19 cellular contexts compared by ENCODE assay signal in the genomic region with DNA sequence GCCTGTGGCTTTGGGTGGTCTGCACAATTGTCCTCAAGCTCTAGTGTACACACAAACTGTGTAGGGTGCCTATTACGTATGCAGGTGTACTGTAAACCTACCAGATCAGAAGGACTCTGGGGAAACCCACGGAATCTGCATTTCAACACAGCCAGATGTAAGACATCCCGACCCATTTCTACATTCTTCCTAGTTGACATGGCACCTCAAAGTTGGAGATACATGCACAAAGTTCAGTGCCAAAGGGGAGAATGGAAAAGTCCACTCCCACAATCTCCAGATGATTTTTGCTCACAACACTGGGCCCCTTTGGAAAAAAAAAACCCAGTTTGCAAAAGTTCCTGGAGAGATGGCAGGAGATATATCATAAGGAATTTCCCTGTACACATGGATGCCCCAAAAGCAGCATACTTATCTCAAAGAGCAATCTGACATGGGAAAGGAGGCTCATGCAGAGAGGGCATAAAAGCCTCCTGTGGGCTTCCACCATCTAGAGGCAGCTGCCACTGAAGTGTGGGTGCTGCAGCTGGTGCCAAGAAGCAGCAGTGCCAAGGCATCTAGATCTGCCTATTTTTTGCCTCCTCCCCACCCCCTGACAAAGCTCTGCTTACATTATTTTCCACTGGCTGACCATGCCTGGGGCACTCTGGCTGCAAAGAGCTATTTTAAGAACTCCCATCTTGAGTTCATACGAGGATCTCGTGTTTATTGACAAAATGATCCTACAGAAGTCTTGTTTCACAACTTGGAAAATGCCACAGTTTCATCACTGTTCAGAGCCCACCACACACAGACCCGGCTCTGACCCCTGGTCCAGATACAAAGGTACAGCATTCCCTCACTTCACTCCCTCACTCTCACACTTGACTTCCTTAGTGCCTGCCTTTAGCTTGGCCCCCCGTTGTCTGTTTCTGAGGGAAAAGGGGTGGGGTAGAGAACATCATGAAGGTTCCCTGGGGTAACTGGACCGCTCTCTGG. TPM values are rescaled to one million over a fixed set of nuclear protein-coding genes. Genes with fewer than 3 reads are reported as not detected.
DNase-seq lines count a peak whose midpoint lies in the region; ATAC-seq, FAIRE-seq and TF ChIP-seq lines count a peak whose summit lies in the region.
"Had no signal": no experiment of that assay in that cellular context is flagged by ENCODE, and none has a peak within 500 bp of the region (broad histone marks: within the 10 kb centered on the region; RNA-seq: fewer than 3 reads in every experiment).

No MANE protein-coding gene starts in this region.

- H4K20me1 ChIP-seq in HepG2 (ENCODE audit: insufficient read depth, low read length), result no peaks in the 10 kb centered on the region

- peak overlapping the region; percentile 49 for H3K9ac ChIP-seq in HepG2 (ENCODE audit: insufficient read depth, low read depth, low read length)

- no peak overlapping the region for H3K4me3 ChIP-seq in choroid plexus epithelial cell (ENCODE audit: low read depth, low read length)
- H3K4me3 ChIP-seq in HepG2 (replicated peaks in 1 of 3; ENCODE audit: insufficient read depth in 1 of 3, low read depth in 2 of 3, low read length in 3 of 3), result peak overlapping the region; percentile 32 to 43 (median 41)
- no peak overlapping the region for H3K4me3 ChIP-seq in thoracic aorta
- H3K4me3 ChIP-seq: gastroesophageal sphincter, sigmoid colon had no signal

- TSS peak; percentile 74 for BruUV-seq in HepG2 (replicated peaks; lab: Mats Ljungman, UMichigan)

- FAIRE-seq in HepG2 (lab: Jason Lieb, UNC), result peak; percentile 66

- DNase-seq in NK-92 treated with Interleukin-12 subunit alpha and Interleukin-12 subunit beta, amount 100 ng/mL, for 24 hours (lab: John Stamatoyannopoulos, UW), result peak; percentile 54
- DNase-seq in NK-92 (lab: John Stamatoyannopoulos, UW; ENCODE audit: unreplicated experiment) (no peak), choroid plexus epithelial cell (ENCODE audit: low read depth) (peak; percentile 92), HepG2 (ENCODE audit: low spot score) (peak; percentile 76), thoracic aorta (ENCODE audit: low spot score) (no peak), RKO (ENCODE audit: low spot score) (no peak)
- DNase-seq: activated CD4-positive, alpha-beta T cell treated with anti-CD3 and anti-CD28 coated beads, Interleukin-2, amount 50 U/mL, for 4 hours; islet precursor cell; NCI-H2081 treated with DMSO at 0.1 percent for 48 hours; NCI-H748 treated with DMSO at 0.1 percent for 48 hours; SHP77; sigmoid colon; stimulated activated naive CD8-positive, alpha-beta T cell treated with anti-CD3 and anti-CD28 coated beads, Interleukin-15, amount 100 ng/mL, for 72 hours had no signal

- peak in 1 of 2 experiments; percentile 79; a peak in 2 of 4 replicates for TF ChIP-seq EP300 in HepG2 (IDR thresholded peaks at IDR 0.05; ENCODE audit: low read depth in 2 of 2, low read length in 2 of 2)
- TF ChIP-seq EP300 in HepG2 (CRISPR knock-in tag; IDR thresholded peaks at IDR 0.05; ENCODE audit: borderline replicate concordance), result no peak

- intact Hi-C loops in HepG2 (cut with micrococcal nuclease; ENCODE audit: unreplicated experiment), result loop anchor here (1.0 kb wide), 2 partner anchors 20 to 35 kb away; no protein-coding TSS in a partner anchor

- no peak for TF ChIP-seq CTCF in choroid plexus epithelial cell (conservative IDR thresholded peaks at IDR 0.05; ENCODE audit: low read depth, low read length)
- no peak for TF ChIP-seq CTCF in HepG2 (CRISPR knock-in tag; IDR thresholded peaks at IDR 0.05)
- TF ChIP-seq CTCF in thoracic aorta (IDR thresholded peaks at IDR 0.05), result no peak

- in situ Hi-C loops in HepG2 (cut with HindIII; ENCODE audit: extremely low pct_ligation_motif_present, low pct_unique_long_range_greater_than_20kb), result no loop called here

- H3K27ac ChIP-seq in HepG2 (ENCODE audit: extremely low read length, insufficient read depth, low read length), result peak overlapping the region; percentile 77
- peak overlapping the region; percentile 1 to 45 for H3K27ac ChIP-seq in thoracic aorta

- peak in 1 of 2 experiments; percentile 15; a peak in 2 of 4 replicates for TF ChIP-seq POLR2A in HepG2 (IDR thresholded peaks at IDR 0.05; ENCODE audit: insufficient read depth in 1 of 2, low read depth in 2 of 2, low read length in 2 of 2)

- H3K27me3 ChIP-seq in HepG2 (ENCODE audit: control insufficient read depth in 1 of 2, insufficient read depth in 2 of 2, low read length in 2 of 2) (no peaks in the 10 kb centered on the region), thoracic aorta (replicated peaks; ENCODE audit: insufficient read depth) (no peaks in the 10 kb centered on the region)
- H3K27me3 ChIP-seq: gastroesophageal sphincter, sigmoid colon had no signal

- peak overlapping the region; percentile 84 for H3K4me2 ChIP-seq in HepG2 (ENCODE audit: low read depth, low read length)

- no peak for TF ChIP-seq RAD21 in HepG2 (CRISPR knock-in tag; IDR thresholded peaks at IDR 0.05)

- H3K4me1 ChIP-seq in HepG2 (ENCODE audit: insufficient read depth, low read length) (peaks cover 94% of the 10 kb centered on the region), thoracic aorta (ENCODE audit: control insufficient read depth in 1 of 2, low read depth in 2 of 2) (peaks cover 0 to 25% of the 10 kb centered on the region in 2 donors)

- H3K36me3 ChIP-seq in HepG2 (replicated peaks in 1 of 2; ENCODE audit: control insufficient read depth in 1 of 2, insufficient read depth in 2 of 2, low read length in 2 of 2) (no peaks in the 10 kb centered on the region), thoracic aorta (no peaks in the 10 kb centered on the region)
- H3K36me3 ChIP-seq: gastroesophageal sphincter, sigmoid colon had no signal

- no peaks in the 10 kb centered on the region for H3K9me3 ChIP-seq in HepG2 (ENCODE audit: low read length)
- no peaks in the 10 kb centered on the region for H3K9me3 ChIP-seq in thoracic aorta
- H3K9me3 ChIP-seq: gastroesophageal sphincter, sigmoid colon had no signal

- H3K79me2 ChIP-seq in HepG2 (ENCODE audit: insufficient read depth, low read length), result no peaks in the 10 kb centered on the region

- ATAC-seq in HepG2 (peak; percentile 77), thoracic aorta (ENCODE audit: insufficient number of reproducible peaks, low FRiP score, low read depth) (peak; percentile 40), GM21447 (IDR thresholded peaks at IDR 0.05; ENCODE audit: unreplicated experiment) (no peak), HG03521 (IDR thresholded peaks at IDR 0.05; ENCODE audit: unreplicated experiment) (no peak)
- ATAC-seq: activated T-helper 17 cell treated with anti-CD3 and anti-CD28 coated beads, Interleukin-2, amount 50 U/mL, for 72 hours; gastroesophageal sphincter; stimulated activated naive CD8-positive, alpha-beta T cell treated with anti-CD3 and anti-CD28 coated beads, Interleukin-15, amount 100 ng/mL, for 72 hours had no signal

- CTCF ChIA-PET in HepG2 (lab: Yijun Ruan, JAX; ENCODE audit: low intra/inter-chr PET ratio, low total read pairs), result no interaction called here

- POLR2A ChIA-PET in HepG2 (lab: Yijun Ruan, JAX), result interaction anchor here (0.6 to 5.3 kb wide), 13 partner anchors 9 to 512 kb away, joined by 3 to 62 read pairs (median 4); no protein-coding TSS in a partner anchor

- 5% methylated on average over 8 of the region's 8 CpGs for WGBS in HepG2 (ENCODE audit: low lambda C conversion rate)

- H2AFZ ChIP-seq in HepG2 (ENCODE audit: low read length), result peak overlapping the region; percentile 55

TF ChIP-seq in HepG2, 621 proteins besides CTCF, POLR2A, EP300 and RAD21 (continues in another document):
- peak; percentile 58; the same call in 1 of the 2 replicates for TF ChIP-seq ZNF644 (CRISPR knock-in tag; IDR thresholded peaks at IDR 0.05; ENCODE audit: low read depth)
- no peak for TF ChIP-seq ZNF124 (CRISPR knock-in tag; IDR thresholded peaks at IDR 0.05)
- no peak for TF ChIP-seq MEIS2 (CRISPR knock-in tag; IDR thresholded peaks at IDR 0.05)
- TF ChIP-seq, protein P1, sequence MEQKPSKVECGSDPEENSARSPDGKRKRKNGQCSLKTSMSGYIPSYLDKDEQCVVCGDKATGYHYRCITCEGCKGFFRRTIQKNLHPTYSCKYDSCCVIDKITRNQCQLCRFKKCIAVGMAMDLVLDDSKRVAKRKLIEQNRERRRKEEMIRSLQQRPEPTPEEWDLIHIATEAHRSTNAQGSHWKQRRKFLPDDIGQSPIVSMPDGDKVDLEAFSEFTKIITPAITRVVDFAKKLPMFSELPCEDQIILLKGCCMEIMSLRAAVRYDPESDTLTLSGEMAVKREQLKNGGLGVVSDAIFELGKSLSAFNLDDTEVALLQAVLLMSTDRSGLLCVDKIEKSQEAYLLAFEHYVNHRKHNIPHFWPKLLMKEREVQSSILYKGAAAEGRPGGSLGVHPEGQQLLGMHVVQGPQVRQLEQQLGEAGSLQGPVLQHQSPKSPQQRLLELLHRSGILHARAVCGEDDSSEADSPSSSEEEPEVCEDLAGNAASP (CRISPR knock-in tag; IDR thresholded peaks at IDR 0.05; ENCODE audit: borderline replicate concordance), result peak; percentile 70; the same call in 1 of the 2 replicates
- peak; percentile 48 for TF ChIP-seq MED1 (CRISPR knock-in tag; IDR thresholded peaks at IDR 0.05)
- peak; percentile 80 for TF ChIP-seq MED13 (CRISPR knock-in tag; IDR thresholded peaks at IDR 0.05)

RNA-seq across cellular contexts. Expression of gene TECTB, which starts 12.9 kb away (rescaled TPM):
- total RNA-seq in HepG2 (2016; rRNA removed; fragmentation: Illumina TruSeq; extraction: Trizol) (1.3 and 1.8 TPM in 2 replicates), thoracic aorta (not detected)
- 0.61 and 0.71 TPM in 2 replicates for total RNA-seq in HepG2 (2016; cell fraction: cytosol; rRNA removed; fragmentation: Illumina TruSeq; extraction: Trizol; ENCODE audit: low read depth)
- 1.5 and 1.9 TPM in 2 replicates for total RNA-seq in HepG2 (2016; cell fraction: insoluble cytoplasmic fraction; rRNA removed; fragmentation: Illumina TruSeq; extraction: Trizol)
- 1.0 and 1.4 TPM in 2 replicates for total RNA-seq in HepG2 (2016; cell fraction: membrane; rRNA removed; fragmentation: Illumina TruSeq; extraction: Trizol)
- 2.4 and 2.8 TPM in 2 replicates for total RNA-seq in HepG2 (2016; cell fraction: nucleus; rRNA removed; fragmentation: Illumina TruSeq; extraction: Trizol)
- 0.78 and 1.1 TPM in 2 replicates for polyA plus RNA-seq in HepG2 (2011; rRNA removed)
- 0.48 and 0.63 TPM in 2 replicates for polyA plus RNA-seq in HepG2 (2011; cell fraction: cytosol; rRNA removed)
- polyA plus RNA-seq in HepG2 (2011; cell fraction: nucleus; rRNA removed), result 1.3 and 1.7 TPM in 2 replicates
- 0.68 and 1.6 TPM in 2 replicates for polyA plus RNA-seq in HepG2 (2012)
- polyA plus RNA-seq in HepG2 (2016; cell fraction: cytosol; fragmentation: Illumina TruSeq; extraction: Trizol; ENCODE audit: low read depth), result 0.19 and 0.38 TPM in 2 replicates
- polyA plus RNA-seq in HepG2 (2016; cell fraction: insoluble cytoplasmic fraction; fragmentation: Illumina TruSeq; extraction: Trizol; ENCODE audit: low read depth), result 1.3 and 1.6 TPM in 2 replicates
- 0.73 and 0.96 TPM in 2 replicates for polyA plus RNA-seq in HepG2 (2016; cell fraction: membrane; fragmentation: Illumina TruSeq; extraction: Trizol; ENCODE audit: low read depth)
- polyA plus RNA-seq in HepG2 (2016; cell fraction: nucleus; fragmentation: Illumina TruSeq; extraction: Trizol; ENCODE audit: insufficient read depth, low read depth), result 4.3 and 5.3 TPM in 2 replicates
- polyA minus RNA-seq in HepG2 (2011; rRNA and poly(A)+ RNA removed; ENCODE audit: low replicate concordance), result 0.66 TPM in 1 of 2 replicates, not detected in the other
- polyA minus RNA-seq in HepG2 (2011; cell fraction: cytosol; rRNA and poly(A)+ RNA removed), result 0.40 TPM in 1 of 2 replicates, not detected in the other
- polyA minus RNA-seq in HepG2 (2011; cell fraction: nucleus; rRNA and poly(A)+ RNA removed), result 0.52 and 0.99 TPM in 2 replicates
- total RNA-seq: A172; activated T-helper 17 cell treated with anti-CD3 and anti-CD28 coated beads, Interleukin-2, amount 50 U/mL, for 72 hours; gastroesophageal sphincter; HT1080; sigmoid colon had no signal
- polyA plus RNA-seq: sigmoid colon had no signal

Comparison
In these comparisons a context has a peak if more than half of its experiments do, and no peak if none do; other contexts are left out.
1. DNase-seq: peak in NK-92 treated with Interleukin-12 subunit alpha and Interleukin-12 subunit beta, amount 100 ng/mL, for 24 hours (single experiment), choroid plexus epithelial cell (single experiment) and HepG2 (single experiment); none in NK-92 (single experiment), thoracic aorta (single experiment) and RKO (single experiment).
2. H3K4me3 ChIP-seq: peak in HepG2 (3 of 3); none in choroid plexus epithelial cell (single experiment) and thoracic aorta (single experiment).
3. ATAC-seq: peak in HepG2 (single experiment) and thoracic aorta (single experiment); none in GM21447 (single experiment) and HG03521 (single experiment).